In genomic region chr12:47274725-47275124, GRCh38 we compare ENCODE assay signal across 21 cellular contexts.
DNase-seq lines count a peak whose midpoint lies in the region; ATAC-seq and TF ChIP-seq lines count a peak whose summit lies in the region.
"Had no signal": no experiment of that assay in that cellular context is flagged by ENCODE, and none has a peak within 500 bp of the region (broad histone marks: within the 10 kb centered on the region; RNA-seq: fewer than 3 reads in every experiment).

No MANE protein-coding gene starts in this region.

- intact Hi-C loops in activated CD4-positive, alpha-beta T cell treated with anti-CD3 and anti-CD28 coated beads for 36 hours (cut with DNase I, micrococcal nuclease) = loop anchor here (5.0 to 10.0 kb wide), 4 partner anchors 37 to 540 kb away; partner anchors contain the start of gene HDAC7 (in 1 of the 2)
- intact Hi-C loops in IMR-90 (cut with micrococcal nuclease) = no loop called here

- peak overlapping the region; percentile 80; the same call in 1 of the 2 replicates for H2AK5ac ChIP-seq in IMR-90 (ENCODE audit: low read depth, low read length)

- peaks cover 13% of the 10 kb centered on the region; the same call in 1 of the 2 replicates for H3K9me1 ChIP-seq in IMR-90 (ENCODE audit: insufficient read depth, low read length)

- H4K20me1 ChIP-seq in IMR-90 (ENCODE audit: insufficient read depth, low read length) = no peaks in the 10 kb centered on the region
- H4K20me1 ChIP-seq: BLaER1 had no signal

- POLR2A ChIA-PET in activated CD4-positive, alpha-beta T cell treated with anti-CD3 and anti-CD28 coated beads for 36 hours (lab: Charles Lee) = no interaction called here
- POLR2A ChIA-PET in IMR-90 (lab: Charles Lee; ENCODE audit: unreplicated experiment) = no interaction called here

- H3K4me3 ChIP-seq in IMR-90 (ENCODE audit: insufficient read depth, low read depth, low read length) = no peak overlapping the region
- H3K4me3 ChIP-seq: BLaER1, GM23248, SJCRH30 had no signal

- no peak for TF ChIP-seq POLR2A in IMR-90 (IDR thresholded peaks at IDR 0.05; ENCODE audit: low read depth, low read length)

- no peaks in the 10 kb centered on the region for H3K9me3 Mint-ChIP-seq in activated CD4-positive, alpha-beta T cell treated with anti-CD3 and anti-CD28 coated beads for 36 hours (ENCODE audit: low read depth)
- peaks cover 7% of the 10 kb centered on the region for H3K9me3 Mint-ChIP-seq in activated naive CD8-positive, alpha-beta T cell treated with anti-CD3 and anti-CD28 coated beads for 36 hours
- no peaks in the 10 kb centered on the region for H3K9me3 Mint-ChIP-seq in nephron progenitor cell

- H3K4me3 Mint-ChIP-seq in activated CD4-positive, alpha-beta T cell treated with anti-CD3 and anti-CD28 coated beads for 36 hours = no peak overlapping the region
- no peak overlapping the region for H3K4me3 Mint-ChIP-seq in activated naive CD8-positive, alpha-beta T cell treated with anti-CD3 and anti-CD28 coated beads for 36 hours
- H3K4me3 Mint-ChIP-seq in nephron progenitor cell = no peak overlapping the region

- no peak for DNase-seq in activated CD4-positive, alpha-beta T cell treated with anti-CD3 and anti-CD28 coated beads for 36 hours
- no peak for DNase-seq in activated CD4-positive, alpha-beta T cell treated with anti-CD3 and anti-CD28 coated beads for 1 hour
- DNase-seq in IMR-90 (peak; percentile 37), nephron progenitor cell (no peak), COLO668 (lab: John Stamatoyannopoulos, UW; ENCODE audit: unreplicated experiment) (no peak)
- DNase-seq in activated naive CD8-positive, alpha-beta T cell treated with anti-CD3 and anti-CD28 coated beads for 36 hours = no peak
- DNase-seq: 8988T; activated CD8-positive, alpha-beta memory T cell treated with anti-CD3 and anti-CD28 coated beads, Interleukin-2, amount 50 U/mL, for 4 hours; amniotic stem cell; DMS79 treated with DMSO at 0.1 percent for 48 hours; GM23248; head of caudate nucleus; NCI-H2107; NCI-H510A treated with DMSO at 0.1 percent for 48 hours; SJCRH30; stimulated activated CD4-positive, alpha-beta T cell treated with anti-CD3 and anti-CD28 coated beads, Interleukin-4, amount 100 ng/mL, for 1 hour had no signal

- H2BK120ac ChIP-seq in IMR-90 (ENCODE audit: low read depth, low read length) = peak overlapping the region; percentile 78; the same call in 1 of the 2 replicates

- peaks cover 26% of the 10 kb centered on the region for H3K4me1 ChIP-seq in IMR-90 (ENCODE audit: control insufficient read depth, insufficient read depth, low read length)
- H3K4me1 ChIP-seq: SJCRH30 had no signal

- peak overlapping the region; percentile 70 for H3K27ac Mint-ChIP-seq in activated CD4-positive, alpha-beta T cell treated with anti-CD3 and anti-CD28 coated beads for 36 hours
- H3K27ac Mint-ChIP-seq in activated naive CD8-positive, alpha-beta T cell treated with anti-CD3 and anti-CD28 coated beads for 36 hours = peak overlapping the region; percentile 73
- H3K27ac Mint-ChIP-seq in nephron progenitor cell = peak overlapping the region; percentile 17
- H3K27ac Mint-ChIP-seq: progenitor cell of endocrine pancreas had no signal

- no TSS peak for BruUV-seq in IMR-90 (replicated peaks; lab: Mats Ljungman, UMichigan)

- no peaks in the 10 kb centered on the region for H3K27me3 ChIP-seq in IMR-90 (ENCODE audit: control insufficient read depth, insufficient read depth, low read length)
- H3K27me3 ChIP-seq: BLaER1, SJCRH30 had no signal

- H3K4ac ChIP-seq in IMR-90 (ENCODE audit: low read depth, low read length) = peak overlapping the region; percentile 69

- H3K36me3 Mint-ChIP-seq in activated CD4-positive, alpha-beta T cell treated with anti-CD3 and anti-CD28 coated beads for 36 hours (ENCODE audit: low read depth) = peaks cover 4% of the 10 kb centered on the region
- peaks cover 13% of the 10 kb centered on the region for H3K36me3 Mint-ChIP-seq in activated naive CD8-positive, alpha-beta T cell treated with anti-CD3 and anti-CD28 coated beads for 36 hours
- H3K36me3 Mint-ChIP-seq in nephron progenitor cell (ENCODE audit: low read depth) = no peaks in the 10 kb centered on the region

- in situ Hi-C loops in IMR-90 (cut with MboI; ENCODE audit: low sequenced_read_pairs) = no loop called here

- H2AK9ac ChIP-seq in IMR-90 (replicated peaks; ENCODE audit: low read depth, low read length, poor library complexity) = no peak overlapping the region

- H2BK5ac ChIP-seq in IMR-90 (ENCODE audit: low read depth, low read length, poor library complexity, severe bottlenecking) = no peak overlapping the region

- H3K9me3 ChIP-seq in IMR-90 (ENCODE audit: control insufficient read depth, insufficient read depth, low read length) = no peaks in the 10 kb centered on the region
- H3K9me3 ChIP-seq: BLaER1, SJCRH30 had no signal

- TF ChIP-seq CTCF in IMR-90 (conservative IDR thresholded peaks at IDR 0.05; ENCODE audit: low read depth, low read length) (no peak), nephron progenitor cell (IDR thresholded peaks at IDR 0.05) (no peak)

- no peak overlapping the region for H3K9ac ChIP-seq in IMR-90 (ENCODE audit: low read depth, low read length)
- H3K9ac ChIP-seq: BLaER1, GM23248 had no signal

- 100% methylated on average over 1 of the region's 1 CpG; no CpG with 5 or more reads in 1 of the 2 experiments for WGBS in IMR-90 (ENCODE audit: extremely low coverage in 2 of 2, insufficient read length in 1 of 2), 2 experiments

- dilution Hi-C loops in IMR-90 (cut with HindIII; ENCODE audit: low sequenced_read_pairs, unreplicated experiment) = no loop called here

- H2AFZ ChIP-seq in IMR-90 (replicated peaks; ENCODE audit: low read length, poor library complexity) = no peak overlapping the region
- H2AFZ ChIP-seq: GM23248 had no signal

- H3K4me2 ChIP-seq in IMR-90 (ENCODE audit: low read depth, low read length) = no peak overlapping the region
- H3K4me2 ChIP-seq: BLaER1 had no signal

- no peak overlapping the region for H3K56ac ChIP-seq in IMR-90 (ENCODE audit: extremely low read depth, insufficient read depth, low read length)

- H3K4me1 Mint-ChIP-seq in activated CD4-positive, alpha-beta T cell treated with anti-CD3 and anti-CD28 coated beads for 36 hours = peaks cover 88% of the 10 kb centered on the region
- peaks cover 93% of the 10 kb centered on the region for H3K4me1 Mint-ChIP-seq in activated naive CD8-positive, alpha-beta T cell treated with anti-CD3 and anti-CD28 coated beads for 36 hours
- H3K4me1 Mint-ChIP-seq in nephron progenitor cell = peaks cover 22% of the 10 kb centered on the region

- H3K36me3 ChIP-seq in IMR-90 (ENCODE audit: control insufficient read depth, insufficient read depth, low read length) = no peaks in the 10 kb centered on the region
- H3K36me3 ChIP-seq: BLaER1, SJCRH30 had no signal

- no peak for TF ChIP-seq RAD21 in IMR-90 (IDR thresholded peaks at IDR 0.05; ENCODE audit: low read length)

- peak overlapping the region; percentile 79; the same call in 1 of the 2 replicates for H3K18ac ChIP-seq in IMR-90 (ENCODE audit: low read depth, low read length)

- no peaks in the 10 kb centered on the region for H3K79me1 ChIP-seq in IMR-90 (ENCODE audit: low read depth in 1 of 2, low read length in 2 of 2)

- no peak overlapping the region; the same call in 1 of the 2 replicates for H3K23ac ChIP-seq in IMR-90 (ENCODE audit: low read depth, low read length)

- no peak overlapping the region for H4K5ac ChIP-seq in IMR-90 (ENCODE audit: low read depth, low read length)

- no peak for ATAC-seq in activated CD4-positive, alpha-beta T cell treated with anti-CD3 and anti-CD28 coated beads for 36 hours
- ATAC-seq in IMR-90 (ENCODE audit: low read depth) = no peak
- ATAC-seq in GM19023 (IDR thresholded peaks at IDR 0.05; ENCODE audit: unreplicated experiment) = no peak
- no peak for ATAC-seq in HG03432 (IDR thresholded peaks at IDR 0.05; ENCODE audit: unreplicated experiment)
- ATAC-seq: activated CD4-positive, CD25-positive, alpha-beta regulatory T cell treated with anti-CD3 and anti-CD28 coated beads, Interleukin-2, amount 50 U/mL, for 24 hours had no signal

- peak overlapping the region; percentile 52 for H3K14ac ChIP-seq in IMR-90 (replicated peaks; ENCODE audit: low read depth, low read length)

- peak overlapping the region; percentile 83; the same call in 2 of the 3 replicates for H2BK15ac ChIP-seq in IMR-90 (ENCODE audit: low read depth, low read length)

- no peak overlapping the region; the same call in 1 of the 2 replicates for H4K91ac ChIP-seq in IMR-90 (ENCODE audit: insufficient read depth, low read depth, low read length)

- no peak overlapping the region for H3K27ac ChIP-seq in IMR-90 (ENCODE audit: insufficient read depth, low read length)
- H3K27ac ChIP-seq: BLaER1, GM23248, SJCRH30 had no signal

- CTCF ChIA-PET in activated CD4-positive, alpha-beta T cell treated with anti-CD3 and anti-CD28 coated beads for 36 hours (lab: Charles Lee) = no interaction called here
- CTCF ChIA-PET in IMR-90 (lab: Yijun Ruan, JAX) = no interaction called here

- H4K8ac ChIP-seq in IMR-90 (ENCODE audit: low read depth in 2 of 2, low read length in 2 of 2) = peak overlapping the region in 1 of 2 experiments; percentile 67; a peak in 1 of 4 replicates

- H3K27me3 Mint-ChIP-seq in activated CD4-positive, alpha-beta T cell treated with anti-CD3 and anti-CD28 coated beads for 36 hours = no peaks in the 10 kb centered on the region
- no peaks in the 10 kb centered on the region for H3K27me3 Mint-ChIP-seq in activated naive CD8-positive, alpha-beta T cell treated with anti-CD3 and anti-CD28 coated beads for 36 hours
- peaks cover 7% of the 10 kb centered on the region for H3K27me3 Mint-ChIP-seq in nephron progenitor cell (ENCODE audit: low read depth, poor library complexity)
- H3K27me3 Mint-ChIP-seq: progenitor cell of endocrine pancreas had no signal

- H2BK20ac ChIP-seq in IMR-90 (ENCODE audit: low read depth, low read length) = peak overlapping the region; percentile 45; the same call in 1 of the 2 replicates

TF ChIP-seq in IMR-90, 13 proteins besides CTCF, POLR2A, EP300 and RAD21:
- no peak for TF ChIP-seq ELK1 (IDR thresholded peaks at IDR 0.05; ENCODE audit: borderline replicate concordance, low read depth, low read length)
- no peak for TF ChIP-seq RCOR1 (IDR thresholded peaks at IDR 0.05; ENCODE audit: insufficient replicate concordance, low read length)
- TF ChIP-seq MXI1 (IDR thresholded peaks at IDR 0.05; ENCODE audit: borderline replicate concordance, low read depth, low read length) = no peak
- no peak for TF ChIP-seq CEBPB (IDR thresholded peaks at IDR 0.05; ENCODE audit: low read depth, low read length)
- no peak for TF ChIP-seq FOS (IDR thresholded peaks at IDR 0.05; ENCODE audit: low read depth, low read length)

Comparison
In these comparisons a context has a peak if more than half of its experiments do, and no peak if none do; other contexts are left out.
1. H3K27ac Mint-ChIP-seq: peak in every context shown above with its lines; median percentile 73 in activated naive CD8-positive, alpha-beta T cell treated with anti-CD3 and anti-CD28 coated beads for 36 hours; 70 in activated CD4-positive, alpha-beta T cell treated with anti-CD3 and anti-CD28 coated beads for 36 hours; 17 in nephron progenitor cell.